8 cellular contexts compared by ENCODE assay signal in the genomic region with DNA sequence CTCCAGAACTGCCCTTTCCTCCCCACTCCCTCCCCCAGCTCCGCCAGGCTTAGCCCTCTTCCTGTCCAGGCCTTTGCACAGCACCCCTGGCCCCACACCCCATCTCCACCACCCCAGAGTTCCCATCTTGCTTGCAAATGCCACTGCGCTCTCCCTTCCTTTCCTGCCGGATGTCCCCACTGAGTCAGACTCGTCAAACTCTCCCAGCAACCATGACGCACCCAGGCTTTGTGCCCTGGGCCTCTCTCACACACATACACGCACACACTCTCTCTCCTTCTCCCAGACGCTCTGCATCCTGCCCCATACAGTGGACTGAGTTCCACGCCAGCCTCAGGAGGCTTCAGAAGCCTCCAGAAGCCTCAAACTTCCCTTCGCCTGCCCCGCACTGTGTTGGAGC. TPM values are rescaled to one million over a fixed set of nuclear protein-coding genes. Genes with fewer than 3 reads are reported as not detected.
DNase-seq lines count a peak whose midpoint lies in the region; ATAC-seq and TF ChIP-seq lines count a peak whose summit lies in the region.

No MANE protein-coding gene starts in this region.

- H3K27me3 ChIP-seq in heart left ventricle (no peaks in the 10 kb centered on the region), colonic mucosa (no peaks in the 10 kb centered on the region), H7 (ENCODE audit: control insufficient read depth, insufficient read depth, low read length) (no peaks in the 10 kb centered on the region)

- H3K4me3 ChIP-seq in heart left ventricle (no peak overlapping the region), colonic mucosa (no peak overlapping the region), mucosa of descending colon (no peak overlapping the region), H7 (ENCODE audit: insufficient read depth, low read depth, low read length) (no peak overlapping the region)

- H3K4me1 ChIP-seq in heart left ventricle (peaks cover 17 to 66% (median 52%) of the 10 kb centered on the region in 12 donors), colonic mucosa (peaks cover 30% of the 10 kb centered on the region), mucosa of descending colon (ENCODE audit: low read depth) (peaks cover 84% of the 10 kb centered on the region)

- DNase-seq in heart left ventricle (peak in 4 of 5 donors; percentile 62 to 72 (median 66)), cardiac septum (ENCODE audit: low spot score) (no peak), colonic mucosa (no peak), mucosa of descending colon (peak in 2 of 3 donors; percentile 43 to 60), H7 (no peak)
- no peak for DNase-seq in stimulated activated CD4-positive, alpha-beta T cell treated with anti-CD3 and anti-CD28 coated beads, Interleukin-12 subunit alpha, Interleukin-12 subunit beta, amount 100 ng/mL, for 4 hours

- peak overlapping the region; percentile 26 to 100 (median 96) for H3K27ac ChIP-seq in heart left ventricle
- H3K27ac ChIP-seq in colonic mucosa, result peak overlapping the region; percentile 74

- H3K9ac ChIP-seq in colonic mucosa (ENCODE audit: low read depth in 2 of 2, low read length in 2 of 2), result peak overlapping the region; percentile 37 to 99

- intact Hi-C loops in heart left ventricle (cut with DNase I) (loop anchor here in 5 of 10 donors (5.0 kb wide), 1 partner anchor 79 kb away; no protein-coding TSS in a partner anchor), cardiac septum (cut with DNase I) (no loop called here), colonic mucosa (cut with DNase I) (no loop called here), mucosa of descending colon (cut with DNase I, micrococcal nuclease) (no loop called here)

- ATAC-seq in heart left ventricle (peak in 2 of 4 donors; percentile 0 to 47), mucosa of descending colon (no peak), GM18867 (IDR thresholded peaks at IDR 0.05; ENCODE audit: unreplicated experiment) (no peak), HG03442 (IDR thresholded peaks at IDR 0.05; ENCODE audit: unreplicated experiment) (no peak)

- H3K9me3 ChIP-seq in heart left ventricle (no peaks in the 10 kb centered on the region), colonic mucosa (no peaks in the 10 kb centered on the region), mucosa of descending colon (no peaks in the 10 kb centered on the region)

- TF ChIP-seq POLR2A in heart left ventricle (IDR thresholded peaks at IDR 0.05), result peak in 1 of 2 donors; percentile 28

- H3K36me3 ChIP-seq in heart left ventricle, result no peaks in the 10 kb centered on the region
- no peaks in the 10 kb centered on the region for H3K36me3 ChIP-seq in colonic mucosa
- no peaks in the 10 kb centered on the region for H3K36me3 ChIP-seq in mucosa of descending colon (ENCODE audit: low read depth)
- H3K36me3 ChIP-seq in H7 (replicated peaks; ENCODE audit: control insufficient read depth, insufficient read depth, low read length), result no peaks in the 10 kb centered on the region

- TF ChIP-seq CTCF in heart left ventricle (IDR thresholded peaks at IDR 0.05) (no peak), colonic mucosa (IDR thresholded peaks at IDR 0.05) (no peak), mucosa of descending colon (IDR thresholded peaks at IDR 0.05) (no peak)

- 65 to 73% (median 68%) methylated on average over 10 of the region's 10 CpGs for WGBS in heart left ventricle, 4 donors

RNA-seq across cellular contexts. Expression of gene CCDC9B, which starts 2.8 kb away (rescaled TPM):
- total RNA-seq in heart left ventricle (100 to 1,000 TPM in 7 of 9 donors, 10 to 100 TPM in 2; 54.1 to 165 (median 119) TPM), cardiac septum (178 TPM), colonic mucosa (10 to 100 TPM; 13.1 to 28.7 TPM), mucosa of descending colon (100 to 1,000 TPM in 1 of 3 donors, 10 to 100 TPM in 2; 34.9 to 204 (median 37.2) TPM)
- 100 to 1,000 TPM in 1 of 2 donors, 10 to 100 TPM in 1; 38.0 to 121 TPM for polyA plus RNA-seq in heart left ventricle
- total RNA-seq in H7 (2014; rRNA removed; shearing (Covaris generic)), result 0.03 and 0.18 TPM in 2 replicates

RNA-seq across cellular contexts. Expression of gene PHGR1, which starts 7.3 kb away (rescaled TPM):
- total RNA-seq in heart left ventricle (not detected), cardiac septum (not detected), colonic mucosa (1,000 to 10,000 TPM; 1,442 to 2,028 TPM), mucosa of descending colon (1,000 to 10,000 TPM in 2 of 3 donors, 100 to 1,000 TPM in 1; 932 to 1,439 (median 1,228) TPM)
- polyA plus RNA-seq in heart left ventricle, result 1 to 10 TPM in 1 of 2 donors, under 1 TPM in 1; 0.71 to 1.4 TPM
- not detected in 2 replicates for total RNA-seq in H7 (2014; rRNA removed; shearing (Covaris generic))

RNA-seq across cellular contexts. Expression of gene DISP2, which starts 14.5 kb away (rescaled TPM):
- total RNA-seq in heart left ventricle (1 to 10 TPM in 2 of 9 donors, under 1 TPM in 7; 0.13 to 1.1 (median 0.40) TPM), cardiac septum (1.2 TPM), colonic mucosa (10 to 100 TPM; 12.6 to 16.3 TPM), mucosa of descending colon (10 to 100 TPM in 2 of 3 donors, 1 to 10 TPM in 1; 5.1 to 23.4 (median 16.1) TPM)
- 1 to 10 TPM in 1 of 2 donors, under 1 TPM in 1; 0.10 to 1.8 TPM for polyA plus RNA-seq in heart left ventricle
- 0.04 and 0.52 TPM in 2 replicates for total RNA-seq in H7 (2014; rRNA removed; shearing (Covaris generic))

RNA-seq across cellular contexts. Expression of gene INAFM2, which starts 20.0 kb away (rescaled TPM):
- 10 to 100 TPM; 28.6 to 92.7 (median 40.1) TPM for total RNA-seq in heart left ventricle
- polyA plus RNA-seq in heart left ventricle, result 10 to 100 TPM; 27.9 to 34.8 TPM
- total RNA-seq in cardiac septum, result 40.0 TPM
- total RNA-seq in colonic mucosa, result 10 to 100 TPM; 10.8 to 28.6 TPM
- total RNA-seq in mucosa of descending colon, result 100 to 1,000 TPM in 1 of 3 donors, 10 to 100 TPM in 2; 15.6 to 120 (median 21.1) TPM
- 15.2 and 15.8 TPM in 2 replicates for total RNA-seq in H7 (2014; rRNA removed; shearing (Covaris generic))

RNA-seq across cellular contexts. Expression of gene PLCB2, which starts 35.8 kb away (rescaled TPM):
- total RNA-seq in heart left ventricle (10 to 100 TPM in 2 of 9 donors, 1 to 10 TPM in 7; 1.6 to 46.2 (median 4.8) TPM), cardiac septum (4.6 TPM), colonic mucosa (1 to 10 TPM; 5.7 to 9.5 TPM), mucosa of descending colon (10 to 100 TPM in 2 of 3 donors, 1 to 10 TPM in 1; 9.9 to 21.8 (median 17.4) TPM)
- polyA plus RNA-seq in heart left ventricle, result 1 to 10 TPM; 3.5 to 7.7 TPM
- 11.3 and 13.9 TPM in 2 replicates for total RNA-seq in H7 (2014; rRNA removed; shearing (Covaris generic))

Comparison
In these comparisons a context has a peak if more than half of its experiments do, and no peak if none do; other contexts are left out.
1. DNase-seq: peak in heart left ventricle (4 of 5) and mucosa of descending colon (2 of 3); none in cardiac septum (single experiment), colonic mucosa (single experiment), stimulated activated CD4-positive, alpha-beta T cell treated with anti-CD3 and anti-CD28 coated beads, Interleukin-12 subunit alpha, Interleukin-12 subunit beta, amount 100 ng/mL, for 4 hours (single experiment) and H7 (single experiment).
2. RNA of gene CCDC9B, which starts 2.8 kb away (total RNA-seq): 178 TPM in cardiac septum (single experiment), 54.1 to 165 TPM in heart left ventricle, 34.9 to 204 TPM in mucosa of descending colon and 13.1 to 28.7 TPM in colonic mucosa; 0.03 to 0.18 TPM in H7; every median in the first group is over 10 times any median in the second.
3. RNA of gene PHGR1, which starts 7.3 kb away (total RNA-seq): 1,442 to 2,028 TPM in colonic mucosa and 932 to 1,439 TPM in mucosa of descending colon; not detected in heart left ventricle, not detected in cardiac septum (single experiment) and not detected in H7; every median in the first group is over 100 times any median in the second.